In the genomic region with DNA sequence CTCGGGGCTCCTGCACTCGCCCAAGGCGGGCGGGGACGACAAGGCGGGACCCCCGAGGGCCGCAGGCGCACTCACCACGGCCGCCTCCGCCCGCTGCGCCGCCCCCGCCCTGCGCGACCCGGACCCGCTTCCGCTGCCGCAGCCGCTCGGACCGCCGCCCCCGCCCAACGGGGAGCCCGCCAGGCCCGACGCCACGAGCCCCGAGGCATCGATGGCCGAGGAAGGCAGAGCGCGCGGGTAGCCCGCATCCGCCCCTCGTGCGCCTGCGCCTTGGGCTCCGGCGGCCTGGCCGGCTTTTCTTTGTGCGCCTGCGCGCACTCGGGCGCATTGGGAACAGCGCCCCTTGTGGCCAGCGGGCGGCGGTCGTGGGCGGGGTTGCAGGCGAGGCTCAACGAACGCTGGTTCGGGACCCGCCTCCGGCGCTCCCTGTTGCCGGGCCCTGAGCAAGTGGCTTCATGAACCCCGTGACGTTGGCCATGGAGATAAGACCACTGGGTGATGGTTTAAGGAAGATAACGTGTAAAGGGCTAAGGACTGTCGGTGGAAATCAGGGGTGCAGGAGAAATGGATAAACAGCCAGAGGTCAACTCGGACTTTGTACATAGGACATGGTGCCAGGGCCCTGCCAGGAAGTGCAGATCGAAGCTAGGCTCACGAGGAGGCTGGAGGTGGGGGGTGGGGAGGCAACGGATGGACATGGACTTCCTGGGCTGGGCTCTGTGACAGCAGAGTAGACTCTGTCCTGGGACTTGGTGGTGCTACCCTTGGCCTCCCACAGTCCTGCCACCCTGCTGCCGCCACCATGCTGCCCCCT, we compare ENCODE assay signal across 8 cellular contexts. TPM values are rescaled to one million over a fixed set of nuclear protein-coding genes. Genes with fewer than 3 reads are reported as not detected.
DNase-seq lines count a peak whose midpoint lies in the region; ATAC-seq and TF ChIP-seq lines count a peak whose summit lies in the region.

A gene (plus strand): TSS at position 725 of the 814 bp plus-strand sequence. CDS start 78 bp downstream, at position 803.
A gene with protein sequence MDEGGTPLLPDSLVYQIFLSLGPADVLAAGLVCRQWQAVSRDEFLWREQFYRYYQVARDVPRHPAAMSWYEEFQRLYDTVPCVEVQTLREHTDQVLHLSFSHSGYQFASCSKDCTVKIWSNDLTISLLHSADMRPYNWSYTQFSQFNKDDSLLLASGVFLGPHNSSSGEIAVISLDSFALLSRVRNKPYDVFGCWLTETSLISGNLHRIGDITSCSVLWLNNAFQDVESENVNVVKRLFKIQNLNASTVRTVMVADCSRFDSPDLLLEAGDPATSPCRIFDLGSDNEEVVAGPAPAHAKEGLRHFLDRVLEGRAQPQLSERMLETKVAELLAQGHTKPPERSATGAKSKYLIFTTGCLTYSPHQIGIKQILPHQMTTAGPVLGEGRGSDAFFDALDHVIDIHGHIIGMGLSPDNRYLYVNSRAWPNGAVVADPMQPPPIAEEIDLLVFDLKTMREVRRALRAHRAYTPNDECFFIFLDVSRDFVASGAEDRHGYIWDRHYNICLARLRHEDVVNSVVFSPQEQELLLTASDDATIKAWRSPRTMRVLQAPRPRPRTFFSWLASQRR (minus strand): TSS at position 220 of the 814 bp plus-strand sequence. CDS start 655 bp downstream, outside the sequence.

- TF ChIP-seq CTCF in WTC11 (IDR thresholded peaks at IDR 0.05): peak; percentile 99
- TF ChIP-seq CTCF in cardiac fibroblast (IDR thresholded peaks at IDR 0.05; ENCODE audit: low read depth, low read length): peak; percentile 71

- H3K4me3 ChIP-seq in cardiac fibroblast (replicated peaks in 1 of 2; ENCODE audit: low read depth in 2 of 2, low read length in 2 of 2): peak within 1 kb of the TSS; percentile 84 to 85

- H3K9me3 Mint-ChIP-seq in WTC11: no peaks in the 10 kb centered on the region

- H3K27ac Mint-ChIP-seq in WTC11: no peak within 1 kb of the TSS

- DNase-seq in AG08396 (ENCODE audit: low spot score): peak; percentile 100
- DNase-seq in NCI-H2196 (lab: John Stamatoyannopoulos, UW; ENCODE audit: unreplicated experiment): peak; percentile 96
- DNase-seq in WTC11 (ENCODE audit: low spot score): peak; percentile 94
- DNase-seq in cardiac fibroblast (ENCODE audit: low read depth in 2 of 2): peak; percentile 90 to 95
- DNase-seq in inferior parietal cortex (ENCODE audit: extremely low spot score): peak; percentile 94
- peak; percentile 80 for DNase-seq in smooth muscle cell of the brain vasculature (ENCODE audit: low read depth, low spot score)

- ATAC-seq in GM18873 (IDR thresholded peaks at IDR 0.05; ENCODE audit: low FRiP score, unreplicated experiment) (peak; percentile 47), HG03135 (IDR thresholded peaks at IDR 0.05; ENCODE audit: unreplicated experiment) (peak; percentile 69), WTC11 (peak; percentile 58)

- CTCF ChIA-PET in WTC11 (lab: Charles Lee): interaction anchor here (0.6 to 8.7 kb wide), 18 partner anchors 8 to 388 kb away, joined by 3 to 151 read pairs (median 3); a partner anchor contains a TSS

- peaks cover 7% of the 10 kb centered on the region; the same call in 1 of the 2 replicates for H3K36me3 Mint-ChIP-seq in WTC11

- POLR2A ChIA-PET in WTC11 (lab: Charles Lee): interaction anchor here (0.6 kb wide), 1 partner anchor 81 kb away, joined by 3 read pairs; no protein-coding TSS in a partner anchor

- peak within 1 kb of the TSS; percentile 67 for H3K4me3 Mint-ChIP-seq in WTC11

- H3K27me3 Mint-ChIP-seq in WTC11 (ENCODE audit: low read depth): no peaks in the 10 kb centered on the region

- peaks cover 10% of the 10 kb centered on the region for H3K4me1 Mint-ChIP-seq in WTC11

TF ChIP-seq in WTC11, 78 proteins besides CTCF, POLR2A, EP300 and RAD21 (continues in another document):
- TF ChIP-seq GABPB1 (CRISPR knock-in tag; IDR thresholded peaks at IDR 0.05): 0 out of 2 replicates have a peak, but pooled peaks have one; percentile 21
- TF ChIP-seq ZNF138 (CRISPR knock-in tag; conservative IDR thresholded peaks at IDR 0.05): no peak
- no peak for TF ChIP-seq ATF1 (CRISPR knock-in tag; IDR thresholded peaks at IDR 0.05)
- peak; percentile 21; the same call in 1 of the 2 replicates for TF ChIP-seq NR3C1 (CRISPR knock-in tag; conservative IDR thresholded peaks at IDR 0.05; ENCODE audit: low read depth)
- peak; percentile 53; the same call in 1 of the 2 replicates for TF ChIP-seq CBFB (CRISPR knock-in tag; IDR thresholded peaks at IDR 0.05; ENCODE audit: low read depth)
- TF ChIP-seq, protein P1, sequence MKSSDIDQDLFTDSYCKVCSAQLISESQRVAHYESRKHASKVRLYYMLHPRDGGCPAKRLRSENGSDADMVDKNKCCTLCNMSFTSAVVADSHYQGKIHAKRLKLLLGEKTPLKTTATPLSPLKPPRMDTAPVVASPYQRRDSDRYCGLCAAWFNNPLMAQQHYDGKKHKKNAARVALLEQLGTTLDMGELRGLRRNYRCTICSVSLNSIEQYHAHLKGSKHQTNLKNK (CRISPR knock-in tag; IDR thresholded peaks at IDR 0.05): no peak
- TF ChIP-seq, protein P2, sequence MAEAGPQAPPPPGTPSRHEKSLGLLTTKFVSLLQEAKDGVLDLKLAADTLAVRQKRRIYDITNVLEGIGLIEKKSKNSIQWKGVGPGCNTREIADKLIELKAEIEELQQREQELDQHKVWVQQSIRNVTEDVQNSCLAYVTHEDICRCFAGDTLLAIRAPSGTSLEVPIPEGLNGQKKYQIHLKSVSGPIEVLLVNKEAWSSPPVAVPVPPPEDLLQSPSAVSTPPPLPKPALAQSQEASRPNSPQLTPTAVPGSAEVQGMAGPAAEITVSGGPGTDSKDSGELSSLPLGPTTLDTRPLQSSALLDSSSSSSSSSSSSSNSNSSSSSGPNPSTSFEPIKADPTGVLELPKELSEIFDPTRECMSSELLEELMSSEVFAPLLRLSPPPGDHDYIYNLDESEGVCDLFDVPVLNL (CRISPR knock-in tag; IDR thresholded peaks at IDR 0.05; ENCODE audit: borderline replicate concordance, low read depth): no peak
- no peak for TF ChIP-seq ZNF671 (CRISPR knock-in tag; IDR thresholded peaks at IDR 0.05)
- TF ChIP-seq, protein P3, sequence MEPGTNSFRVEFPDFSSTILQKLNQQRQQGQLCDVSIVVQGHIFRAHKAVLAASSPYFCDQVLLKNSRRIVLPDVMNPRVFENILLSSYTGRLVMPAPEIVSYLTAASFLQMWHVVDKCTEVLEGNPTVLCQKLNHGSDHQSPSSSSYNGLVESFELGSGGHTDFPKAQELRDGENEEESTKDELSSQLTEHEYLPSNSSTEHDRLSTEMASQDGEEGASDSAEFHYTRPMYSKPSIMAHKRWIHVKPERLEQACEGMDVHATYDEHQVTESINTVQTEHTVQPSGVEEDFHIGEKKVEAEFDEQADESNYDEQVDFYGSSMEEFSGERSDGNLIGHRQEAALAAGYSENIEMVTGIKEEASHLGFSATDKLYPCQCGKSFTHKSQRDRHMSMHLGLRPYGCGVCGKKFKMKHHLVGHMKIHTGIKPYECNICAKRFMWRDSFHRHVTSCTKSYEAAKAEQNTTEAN (CRISPR knock-in tag; IDR thresholded peaks at IDR 0.05): no peak
- TF ChIP-seq RORB (CRISPR knock-in tag; IDR thresholded peaks at IDR 0.05): no peak
- peak; percentile 92 for TF ChIP-seq SP1 (CRISPR knock-in tag; conservative IDR thresholded peaks at IDR 0.05)
- no peak for TF ChIP-seq NFATC4 (CRISPR knock-in tag; IDR thresholded peaks at IDR 0.05)
- no peak for TF ChIP-seq ESRRA (CRISPR knock-in tag; IDR thresholded peaks at IDR 0.05; ENCODE audit: borderline replicate concordance)
- TF ChIP-seq, protein P4, sequence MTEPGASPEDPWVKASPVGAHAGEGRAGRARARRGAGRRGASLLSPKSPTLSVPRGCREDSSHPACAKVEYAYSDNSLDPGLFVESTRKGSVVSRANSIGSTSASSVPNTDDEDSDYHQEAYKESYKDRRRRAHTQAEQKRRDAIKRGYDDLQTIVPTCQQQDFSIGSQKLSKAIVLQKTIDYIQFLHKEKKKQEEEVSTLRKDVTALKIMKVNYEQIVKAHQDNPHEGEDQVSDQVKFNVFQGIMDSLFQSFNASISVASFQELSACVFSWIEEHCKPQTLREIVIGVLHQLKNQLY (CRISPR knock-in tag; IDR thresholded peaks at IDR 0.05): no peak
- TF ChIP-seq HMGA2 (CRISPR knock-in tag; IDR thresholded peaks at IDR 0.05): no peak
- TF ChIP-seq, protein P5, sequence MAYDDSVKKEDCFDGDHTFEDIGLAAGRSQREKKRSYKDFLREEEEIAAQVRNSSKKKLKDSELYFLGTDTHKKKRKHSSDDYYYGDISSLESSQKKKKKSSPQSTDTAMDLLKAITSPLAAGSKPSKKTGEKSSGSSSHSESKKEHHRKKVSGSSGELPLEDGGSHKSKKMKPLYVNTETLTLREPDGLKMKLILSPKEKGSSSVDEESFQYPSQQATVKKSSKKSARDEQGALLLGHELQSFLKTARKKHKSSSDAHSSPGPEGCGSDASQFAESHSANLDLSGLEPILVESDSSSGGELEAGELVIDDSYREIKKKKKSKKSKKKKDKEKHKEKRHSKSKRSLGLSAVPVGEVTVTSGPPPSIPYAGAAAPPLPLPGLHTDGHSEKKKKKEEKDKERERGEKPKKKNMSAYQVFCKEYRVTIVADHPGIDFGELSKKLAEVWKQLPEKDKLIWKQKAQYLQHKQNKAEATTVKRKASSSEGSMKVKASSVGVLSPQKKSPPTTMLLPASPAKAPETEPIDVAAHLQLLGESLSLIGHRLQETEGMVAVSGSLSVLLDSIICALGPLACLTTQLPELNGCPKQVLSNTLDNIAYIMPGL (CRISPR knock-in tag; IDR thresholded peaks at IDR 0.05): peak; percentile 53; the same call in 1 of the 2 replicates
- TF ChIP-seq ZNF232 (CRISPR knock-in tag; IDR thresholded peaks at IDR 0.05): no peak
- no peak for TF ChIP-seq TCF7 (CRISPR knock-in tag; IDR thresholded peaks at IDR 0.05; ENCODE audit: low read depth)
- TF ChIP-seq ZNF416 (CRISPR knock-in tag; IDR thresholded peaks at IDR 0.05): no peak
- TF ChIP-seq, protein P6, sequence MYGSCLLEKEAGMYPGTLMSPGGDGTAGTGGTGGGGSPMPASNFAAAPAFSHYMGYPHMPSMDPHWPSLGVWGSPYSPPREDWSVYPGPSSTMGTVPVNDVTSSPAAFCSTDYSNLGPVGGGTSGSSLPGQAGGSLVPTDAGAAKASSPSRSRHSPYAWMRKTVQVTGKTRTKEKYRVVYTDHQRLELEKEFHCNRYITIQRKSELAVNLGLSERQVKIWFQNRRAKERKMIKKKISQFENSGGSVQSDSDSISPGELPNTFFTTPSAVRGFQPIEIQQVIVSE (CRISPR knock-in tag; IDR thresholded peaks at IDR 0.05; ENCODE audit: borderline replicate concordance): no peak

RNA-seq across cellular contexts. Expression of the first gene that starts in this region (rescaled TPM):
- 0.85 to 1.7 TPM (median 1.5 TPM) in 3 replicates for total RNA-seq in WTC11 (2021)

RNA-seq across cellular contexts. Expression of the second gene that starts in this region (rescaled TPM):
- total RNA-seq in WTC11 (2021): 58.2 to 70.5 TPM (median 63.9 TPM) in 3 replicates

Comparison
In these comparisons a context has a peak if more than half of its experiments do, and no peak if none do; other contexts are left out.
1. Peak in every context shown above with its lines: DNase-seq, ATAC-seq and H3K4me3 ChIP-seq.